ENCODE assay signal across 21 cellular contexts in the genomic region with DNA sequence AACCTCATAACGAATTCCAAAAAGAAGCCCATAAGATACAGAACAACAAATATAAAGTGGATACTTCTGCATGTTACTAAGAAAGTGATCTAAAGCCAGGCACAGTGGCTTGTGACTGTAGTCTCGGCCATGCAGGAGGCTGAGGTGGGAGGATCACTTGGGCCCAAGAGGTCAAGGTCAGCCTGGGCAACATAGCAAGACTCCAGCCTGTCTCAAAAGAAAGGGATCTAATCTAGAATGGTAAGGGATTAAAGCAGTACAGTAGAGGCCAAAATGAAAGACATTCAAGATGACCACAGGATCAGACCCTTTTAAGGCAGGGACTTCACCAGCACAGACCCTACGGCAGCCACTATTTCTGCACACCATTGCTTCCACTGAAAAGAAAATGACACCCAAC. TPM values are rescaled to one million over a fixed set of nuclear protein-coding genes. Genes with fewer than 3 reads are reported as not detected.
DNase-seq lines count a peak whose midpoint lies in the region; ATAC-seq and TF ChIP-seq lines count a peak whose summit lies in the region.
"Had no signal": no experiment of that assay in that cellular context is flagged by ENCODE, and none has a peak within 500 bp of the region (broad histone marks: within the 10 kb centered on the region; RNA-seq: fewer than 3 reads in every experiment).

No MANE protein-coding gene starts in this region.

- peak overlapping the region in 2 of 4 donors; percentile 96 to 98 for H3K4me3 ChIP-seq in adrenal gland
- H3K4me3 ChIP-seq in endocrine pancreas (ENCODE audit: control insufficient read depth, insufficient read depth, low read length) = peak overlapping the region; percentile 99
- peak overlapping the region; percentile 89 to 96 for H3K4me3 ChIP-seq in tibial artery
- H3K4me3 ChIP-seq: HAP-1, K562, Peyer's patch had no signal

- peak overlapping the region in 4 of 5 donors; percentile 91 to 98 (median 96) for H3K27ac ChIP-seq in adrenal gland
- peak overlapping the region; percentile 79 to 98 for H3K27ac ChIP-seq in tibial artery
- no peak overlapping the region for H3K27ac ChIP-seq in caudate nucleus (ENCODE audit: low read depth, low read length)

- peak in 5 of 7 donors; percentile 20 to 47 (median 37) for DNase-seq in adrenal gland
- DNase-seq in tibial artery = no peak
- no peak for DNase-seq in SKM-1 (lab: John Stamatoyannopoulos, UW; ENCODE audit: unreplicated experiment)
- no peak for DNase-seq in caudate nucleus (lab: John Stamatoyannopoulos, UW)
- DNase-seq: activated CD4-positive, alpha-beta T cell treated with anti-CD3 and anti-CD28 coated beads, Interleukin-2, amount 10 ng/mL, durations not matched to agents 7 days and 5 days; activated CD8-positive, alpha-beta memory T cell treated with anti-CD3 and anti-CD28 coated beads, Interleukin-2, amount 10 ng/mL, durations not matched to agents 7 days and 5 days; DMS79; NCI-H2171; NCI-H524; NK-92 treated with Interleukin-12 subunit alpha and Interleukin-12 subunit beta, amount 100 ng/mL, for 24 hours; Peyer's patch; stimulated activated CD8-positive, alpha-beta memory T cell treated with anti-CD3 and anti-CD28 coated beads, Interleukin-4, amount 100 ng/mL, for 48 hours had no signal

- H3K36me3 ChIP-seq in adrenal gland (replicated peaks in 1 of 2) = no peaks in the 10 kb centered on the region
- no peaks in the 10 kb centered on the region for H3K36me3 ChIP-seq in endocrine pancreas (ENCODE audit: control insufficient read depth, insufficient read depth, low read length)
- H3K36me3 ChIP-seq in tibial artery = no peaks in the 10 kb centered on the region
- H3K36me3 ChIP-seq: HAP-1, Peyer's patch had no signal

- H3K36me3 Mint-ChIP-seq in nephron (ENCODE audit: low read depth) = no peaks in the 10 kb centered on the region
- H3K36me3 Mint-ChIP-seq: activated CD8-positive, alpha-beta memory T cell treated with anti-CD3 and anti-CD28 coated beads, Interleukin-2, amount 10 ng/mL, durations not matched to agents 7 days and 5 days; activated naive CD8-positive, alpha-beta T cell had no signal

- intact Hi-C loops in adrenal gland (cut with DNase I) (no loop called here), tibial artery (cut with DNase I; ENCODE audit: low total_unique reads) (no loop called here)

- peaks cover 39% of the 10 kb centered on the region for H3K27me3 Mint-ChIP-seq in nephron (ENCODE audit: low read depth)

- 59 to 71% (median 67%) methylated on average over 3 of the region's 3 CpGs for WGBS in adrenal gland, 4 donors

- H3K4me3 Mint-ChIP-seq in nephron = peak overlapping the region; percentile 47 to 60 (median 47)
- H3K4me3 Mint-ChIP-seq: activated CD4-positive, alpha-beta T cell treated with anti-CD3 and anti-CD28 coated beads, Interleukin-2, amount 10 ng/mL, durations not matched to agents 7 days and 5 days; activated CD8-positive, alpha-beta memory T cell treated with anti-CD3 and anti-CD28 coated beads, Interleukin-2, amount 10 ng/mL, durations not matched to agents 7 days and 5 days; activated naive CD8-positive, alpha-beta T cell; activated T-helper 17 cell treated with anti-CD3 and anti-CD28 coated beads, Interleukin-2, amount 50 U/mL, for 72 hours; T-helper 1 cell treated with Interleukin-12 subunit alpha and Interleukin-12 subunit beta and Interleukin-4 antibody, amounts not matched to agents 30 μg/mL and 1 μg/mL, for 36 hours had no signal

- peaks cover 25 to 51% of the 10 kb centered on the region in 2 donors for H3K4me1 ChIP-seq in adrenal gland (replicated peaks in 1 of 2)
- H3K4me1 ChIP-seq in endocrine pancreas (ENCODE audit: control insufficient read depth, insufficient read depth, low read length) = peaks cover 11% of the 10 kb centered on the region
- H3K4me1 ChIP-seq in tibial artery = peaks cover 0 to 73% (median 25%) of the 10 kb centered on the region in 4 donors

- H3K9me3 ChIP-seq in adrenal gland (replicated peaks in 1 of 3) (no peaks in the 10 kb centered on the region), endocrine pancreas (ENCODE audit: control insufficient read depth, low read length) (no peaks in the 10 kb centered on the region), tibial artery (no peaks in the 10 kb centered on the region)
- H3K9me3 ChIP-seq: HAP-1 had no signal

- H3K4me1 Mint-ChIP-seq in nephron = peaks cover 8% of the 10 kb centered on the region
- H3K4me1 Mint-ChIP-seq: activated T-helper 17 cell treated with anti-CD3 and anti-CD28 coated beads, Interleukin-2, amount 50 U/mL, for 72 hours had no signal

- peak in 1 of 2 donors; percentile 29 for TF ChIP-seq POLR2A in adrenal gland (IDR thresholded peaks at IDR 0.05)

- TF ChIP-seq CTCF in adrenal gland (IDR thresholded peaks at IDR 0.05) (no peak), nephron (IDR thresholded peaks at IDR 0.05; ENCODE audit: unreplicated experiment in 3 of 3) (no peak), tibial artery (IDR thresholded peaks at IDR 0.05) (no peak)

- no peak for ATAC-seq in HG02798 (IDR thresholded peaks at IDR 0.05; ENCODE audit: poor library complexity, unreplicated experiment)
- ATAC-seq: activated CD8-positive, alpha-beta memory T cell treated with anti-CD3 and anti-CD28 coated beads, Interleukin-2, amount 10 ng/mL, durations not matched to agents 7 days and 5 days; activated T-helper 17 cell treated with anti-CD3 and anti-CD28 coated beads, Interleukin-2, amount 50 U/mL, for 72 hours; K562; sciatic nerve had no signal

- H3K27me3 ChIP-seq in adrenal gland (no peaks in the 10 kb centered on the region), endocrine pancreas (ENCODE audit: control insufficient read depth, insufficient read depth, low read length) (no peaks in the 10 kb centered on the region), tibial artery (no peaks in the 10 kb centered on the region)
- H3K27me3 ChIP-seq: Peyer's patch had no signal

- peak overlapping the region in 1 of 3 experiments; percentile 39 for H3K27ac Mint-ChIP-seq in nephron
- H3K27ac Mint-ChIP-seq: activated CD4-positive, alpha-beta T cell treated with anti-CD3 and anti-CD28 coated beads, Interleukin-2, amount 10 ng/mL, durations not matched to agents 7 days and 5 days; activated CD8-positive, alpha-beta memory T cell treated with anti-CD3 and anti-CD28 coated beads, Interleukin-2, amount 10 ng/mL, durations not matched to agents 7 days and 5 days; activated naive CD8-positive, alpha-beta T cell; activated T-helper 17 cell treated with anti-CD3 and anti-CD28 coated beads, Interleukin-2, amount 50 U/mL, for 72 hours; T-helper 1 cell treated with Interleukin-12 subunit alpha and Interleukin-12 subunit beta and Interleukin-4 antibody, amounts not matched to agents 30 μg/mL and 1 μg/mL, for 36 hours had no signal

- no peak overlapping the region for H3K9ac ChIP-seq in endocrine pancreas (ENCODE audit: control insufficient read depth, insufficient read depth, low read length)

- no peaks in the 10 kb centered on the region for H3K9me3 Mint-ChIP-seq in nephron
- H3K9me3 Mint-ChIP-seq: activated CD4-positive, alpha-beta T cell treated with anti-CD3 and anti-CD28 coated beads, Interleukin-2, amount 10 ng/mL, durations not matched to agents 7 days and 5 days; activated T-helper 17 cell treated with anti-CD3 and anti-CD28 coated beads, Interleukin-2, amount 50 U/mL, for 72 hours; T-helper 1 cell treated with Interleukin-12 subunit alpha and Interleukin-12 subunit beta and Interleukin-4 antibody, amounts not matched to agents 30 μg/mL and 1 μg/mL, for 36 hours had no signal

RNA-seq across cellular contexts. Expression of gene COBLL1, which starts 3.8 kb away (rescaled TPM):
- total RNA-seq in adrenal gland = 100 to 1,000 TPM; 133 to 365 (median 234) TPM
- 100 to 1,000 TPM in 1 of 3 donors, 10 to 100 TPM in 2; 25.8 to 212 (median 26.1) TPM for polyA plus RNA-seq in adrenal gland
- total RNA-seq: activated CD4-positive, alpha-beta T cell treated with anti-CD3 and anti-CD28 coated beads, Interleukin-2, amount 10 ng/mL, durations not matched to agents 7 days and 5 days; activated CD8-positive, alpha-beta memory T cell treated with anti-CD3 and anti-CD28 coated beads, Interleukin-2, amount 10 ng/mL, durations not matched to agents 7 days and 5 days had no signal

Comparison
In these comparisons a context has a peak if more than half of its experiments do, and no peak if none do; other contexts are left out.
1. DNase-seq: peak in adrenal gland (5 of 7); none in tibial artery (0 of 2), SKM-1 (single experiment) and caudate nucleus (0 of 61).